23 cellular contexts compared by ENCODE assay signal in the genomic region with DNA sequence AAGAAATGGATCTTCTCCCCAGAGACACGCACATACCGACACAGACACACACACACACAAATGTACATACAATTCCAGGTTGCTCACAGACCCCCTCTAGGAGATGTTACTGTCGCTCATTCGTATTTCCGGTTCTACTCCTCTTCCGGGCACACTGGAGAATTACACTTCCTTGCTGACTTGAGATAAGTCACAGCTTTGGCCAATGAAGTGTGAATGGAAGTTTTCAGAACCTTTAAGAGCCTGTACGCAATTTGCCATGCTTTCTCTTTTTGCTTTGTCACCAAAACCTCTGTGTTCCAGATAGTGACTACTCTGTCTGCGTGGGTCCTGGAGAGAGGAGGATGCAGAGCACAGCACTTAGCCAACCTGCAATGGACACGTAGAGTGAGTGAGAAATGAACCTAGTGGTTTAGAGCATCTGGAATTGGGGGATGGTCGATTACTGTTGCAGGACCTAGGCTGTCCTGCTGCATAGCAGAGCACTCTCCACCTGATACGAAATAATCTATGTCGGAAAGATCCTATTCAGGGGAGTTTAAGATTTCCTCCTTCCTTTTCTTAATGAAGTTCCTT.
"Had no signal": no experiment of that assay in that cellular context is flagged by ENCODE, and none has a peak within 500 bp of the region (broad histone marks: within the 10 kb centered on the region; RNA-seq: fewer than 3 reads in every experiment).

No MANE protein-coding gene starts in this region.

- ATAC-seq: activated naive CD8-positive, alpha-beta T cell treated with anti-CD3 and anti-CD28 coated beads, Interleukin-2, amount 50 U/mL, for 24 hours; activated T-cell treated with anti-CD3 and anti-CD28 coated beads, Interleukin-2, amount 50 U/mL, for 4 hours had no signal

- H3K27ac ChIP-seq: dorsolateral prefrontal cortex, epithelial cell of prostate, prostate gland, suprapubic skin, vagina had no signal

- H3K9me3 ChIP-seq: prostate gland, suprapubic skin, vagina had no signal

- DNase-seq: activated CD4-positive, alpha-beta T cell treated with anti-CD3 and anti-CD28 coated beads, Interleukin-2, amount 50 U/mL, for 1 hour; activated CD4-positive, CD25-positive, alpha-beta regulatory T cell treated with anti-CD3 and anti-CD28 coated beads, Interleukin-2, amount 50 U/mL, for 72 hours; activated CD8-positive, alpha-beta memory T cell treated with anti-CD3 and anti-CD28 coated beads, Interleukin-2, amount 50 U/mL, for 4 hours; activated naive CD4-positive, alpha-beta T cell treated with anti-CD3 and anti-CD28 coated beads, Interleukin-2, amount 10 ng/mL, durations not matched to agents 7 days and 5 days; activated naive CD8-positive, alpha-beta T cell treated with anti-CD3 and anti-CD28 coated beads, Interleukin-2, amount 50 U/mL, for 24 hours; activated T-cell treated with anti-CD3 and anti-CD28 coated beads, Interleukin-2, amount 50 U/mL, for 4 hours; anterior cingulate cortex; central memory CD4-positive, alpha-beta T cell; dorsolateral prefrontal cortex; endodermal cell; foreskin melanocyte; glutamatergic neuron; hippocampal formation; midbrain; small intestine; stimulated activated CD4-positive, alpha-beta T cell treated with anti-CD3 and anti-CD28 coated beads, Interleukin-15, amount 100 ng/mL, for 24 hours; stimulated activated CD4-positive, alpha-beta T cell treated with anti-CD3 and anti-CD28 coated beads, Interleukin-2, amount 100 ng/mL, for 48 hours; T-helper 9 cell; trophoblast cell had no signal

- H3K4me1 ChIP-seq: prostate gland had no signal

- H3K36me3 ChIP-seq: prostate gland, suprapubic skin, vagina had no signal

- H3K4me3 ChIP-seq: dorsolateral prefrontal cortex, prostate gland, suprapubic skin, vagina had no signal

- H3K27me3 ChIP-seq: suprapubic skin, vagina had no signal
